ENCODE assay signal across 14 cellular contexts in the genomic region with DNA sequence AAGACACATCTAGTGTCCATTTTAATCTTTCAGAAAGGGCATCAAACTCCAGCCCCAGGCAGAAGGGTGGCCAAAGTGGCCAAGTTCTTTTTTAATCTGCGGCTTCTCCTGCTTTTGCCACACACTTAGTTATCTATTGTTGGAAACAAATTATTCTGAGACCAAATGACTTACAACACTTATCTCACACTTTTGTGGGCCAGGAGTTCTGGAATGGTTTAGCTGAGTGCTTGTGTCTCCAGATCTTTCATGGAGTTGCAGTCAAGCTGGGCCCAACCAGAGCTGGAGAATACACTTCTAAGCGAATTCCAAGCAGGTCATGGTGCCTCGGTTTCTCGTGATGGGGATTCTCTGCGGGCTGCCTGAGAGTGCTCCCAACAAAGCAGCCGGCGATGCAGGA. TPM values are rescaled to one million over a fixed set of nuclear protein-coding genes. Genes with fewer than 3 reads are reported as not detected.
DNase-seq lines count a peak whose midpoint lies in the region; ATAC-seq and TF ChIP-seq lines count a peak whose summit lies in the region.
"Had no signal": no experiment of that assay in that cellular context is flagged by ENCODE, and none has a peak within 500 bp of the region (broad histone marks: within the 10 kb centered on the region; RNA-seq: fewer than 3 reads in every experiment).

No MANE protein-coding gene starts in this region.

- POLR2A ChIA-PET in activated CD4-positive, alpha-beta memory T cell treated with anti-CD3 and anti-CD28 coated beads, Interleukin-2, amount 10 ng/mL, durations not matched to agents 7 days and 5 days (lab: Charles Lee) = interaction anchor here (1.4 to 4.7 kb wide), 2 partner anchors 8 to 26 kb away, joined by 3 to 77 read pairs; no protein-coding TSS in a partner anchor

- H3K27ac ChIP-seq in heart right ventricle = peak overlapping the region in 7 of 10 donors; percentile 0 to 73 (median 31)
- H3K27ac ChIP-seq: neural progenitor cell had no signal

- ATAC-seq in heart right ventricle (peak in 5 of 8 donors; percentile 12 to 53 (median 34)), HG03196 (IDR thresholded peaks at IDR 0.05; ENCODE audit: unreplicated experiment) (no peak)
- no peak for ATAC-seq in stimulated activated effector memory CD8-positive, alpha-beta T cell treated with anti-CD3 and anti-CD28 coated beads, Interleukin-12 subunit alpha, Interleukin-12 subunit beta, amount 100 ng/mL, for 72 hours

- H3K27me3 ChIP-seq in heart right ventricle = no peaks in the 10 kb centered on the region
- H3K27me3 ChIP-seq: neural progenitor cell, Peyer's patch had no signal

- H3K27ac Mint-ChIP-seq in activated naive CD4-positive, alpha-beta T cell treated with anti-CD3 and anti-CD28 coated beads, Interleukin-2, amount 10 ng/mL, durations not matched to agents 7 days and 5 days = peak overlapping the region; percentile 99
- H3K27ac Mint-ChIP-seq in activated CD4-positive, alpha-beta memory T cell treated with anti-CD3 and anti-CD28 coated beads, Interleukin-2, amount 10 ng/mL, durations not matched to agents 7 days and 5 days = peak overlapping the region; percentile 91
- peak overlapping the region; percentile 93 for H3K27ac Mint-ChIP-seq in stimulated activated effector memory CD8-positive, alpha-beta T cell treated with anti-CD3 and anti-CD28 coated beads, Interleukin-12 subunit alpha, Interleukin-12 subunit beta, amount 100 ng/mL, for 72 hours
- H3K27ac Mint-ChIP-seq: neural progenitor cell had no signal

- H3K4me1 ChIP-seq in heart right ventricle = peaks cover 0 to 61% (median 21%) of the 10 kb centered on the region in 9 donors

- peaks cover 0 to 4% (median 0%) of the 10 kb centered on the region in 9 donors for H3K36me3 ChIP-seq in heart right ventricle
- H3K36me3 ChIP-seq: neural progenitor cell, Peyer's patch had no signal

- peak overlapping the region; percentile 94 for H3K4me3 Mint-ChIP-seq in activated naive CD4-positive, alpha-beta T cell treated with anti-CD3 and anti-CD28 coated beads, Interleukin-2, amount 10 ng/mL, durations not matched to agents 7 days and 5 days
- H3K4me3 Mint-ChIP-seq in activated CD4-positive, alpha-beta memory T cell treated with anti-CD3 and anti-CD28 coated beads, Interleukin-2, amount 10 ng/mL, durations not matched to agents 7 days and 5 days = peak overlapping the region; percentile 61
- peak overlapping the region; percentile 64 for H3K4me3 Mint-ChIP-seq in stimulated activated effector memory CD8-positive, alpha-beta T cell treated with anti-CD3 and anti-CD28 coated beads, Interleukin-12 subunit alpha, Interleukin-12 subunit beta, amount 100 ng/mL, for 72 hours
- H3K4me3 Mint-ChIP-seq: neural progenitor cell had no signal

- TF ChIP-seq CTCF in heart right ventricle (IDR thresholded peaks at IDR 0.05) = no peak

- no peak overlapping the region for H3K4me3 ChIP-seq in heart right ventricle
- H3K4me3 ChIP-seq: neural progenitor cell had no signal

- CTCF ChIA-PET in activated naive CD4-positive, alpha-beta T cell treated with anti-CD3 and anti-CD28 coated beads, Interleukin-2, amount 10 ng/mL, durations not matched to agents 7 days and 5 days (lab: Charles Lee) = interaction anchor here (0.5 to 8.9 kb wide), 3 partner anchors 8 to 123 kb away, joined by 3 to 143 read pairs (median 10); no protein-coding TSS in a partner anchor
- CTCF ChIA-PET in activated CD4-positive, alpha-beta memory T cell treated with anti-CD3 and anti-CD28 coated beads, Interleukin-2, amount 10 ng/mL, durations not matched to agents 7 days and 5 days (lab: Charles Lee) = interaction anchor here (0.8 to 8.7 kb wide), 5 partner anchors 10 to 83 kb away, joined by 3 to 114 read pairs (median 5); no protein-coding TSS in a partner anchor

- H3K27me3 Mint-ChIP-seq in activated naive CD4-positive, alpha-beta T cell treated with anti-CD3 and anti-CD28 coated beads, Interleukin-2, amount 10 ng/mL, durations not matched to agents 7 days and 5 days = no peaks in the 10 kb centered on the region
- H3K27me3 Mint-ChIP-seq in activated CD4-positive, alpha-beta memory T cell treated with anti-CD3 and anti-CD28 coated beads, Interleukin-2, amount 10 ng/mL, durations not matched to agents 7 days and 5 days = no peaks in the 10 kb centered on the region

- H3K9me3 Mint-ChIP-seq in activated naive CD4-positive, alpha-beta T cell treated with anti-CD3 and anti-CD28 coated beads, Interleukin-2, amount 10 ng/mL, durations not matched to agents 7 days and 5 days = no peaks in the 10 kb centered on the region
- H3K9me3 Mint-ChIP-seq in activated CD4-positive, alpha-beta memory T cell treated with anti-CD3 and anti-CD28 coated beads, Interleukin-2, amount 10 ng/mL, durations not matched to agents 7 days and 5 days = no peaks in the 10 kb centered on the region
- H3K9me3 Mint-ChIP-seq in stimulated activated effector memory CD8-positive, alpha-beta T cell treated with anti-CD3 and anti-CD28 coated beads, Interleukin-12 subunit alpha, Interleukin-12 subunit beta, amount 100 ng/mL, for 72 hours = no peaks in the 10 kb centered on the region
- H3K9me3 Mint-ChIP-seq: neural progenitor cell had no signal

- H3K9me3 ChIP-seq in heart right ventricle = no peaks in the 10 kb centered on the region
- H3K9me3 ChIP-seq: Peyer's patch had no signal

- 69 to 81% methylated on average over 7 of the region's 7 CpGs for WGBS in heart right ventricle, 2 donors

- no peak for DNase-seq in activated naive CD4-positive, alpha-beta T cell treated with anti-CD3 and anti-CD28 coated beads, Interleukin-2, amount 10 ng/mL, durations not matched to agents 7 days and 5 days
- DNase-seq in activated naive CD4-positive, alpha-beta T cell (lab: John Stamatoyannopoulos, UW) = no peak
- DNase-seq in activated CD4-positive, alpha-beta memory T cell treated with anti-CD3 and anti-CD28 coated beads, Interleukin-2, amount 10 ng/mL, durations not matched to agents 7 days and 5 days = no peak
- DNase-seq in heart right ventricle (no peak), mesenteric fat pad (ENCODE audit: low spot score) (no peak), erythroblast (lab: John Stamatoyannopoulos, UW) (no peak)
- no peak for DNase-seq in stimulated activated effector memory CD8-positive, alpha-beta T cell treated with anti-CD3 and anti-CD28 coated beads, Interleukin-12 subunit alpha, Interleukin-12 subunit beta, amount 100 ng/mL, for 72 hours (ENCODE audit: low spot score in 2 of 2)
- DNase-seq: DMS 273 treated with DMSO at 0.1 percent for 48 hours, Karpas-422, retina had no signal

- peaks cover 62% of the 10 kb centered on the region for H3K36me3 Mint-ChIP-seq in activated naive CD4-positive, alpha-beta T cell treated with anti-CD3 and anti-CD28 coated beads, Interleukin-2, amount 10 ng/mL, durations not matched to agents 7 days and 5 days
- H3K36me3 Mint-ChIP-seq in activated CD4-positive, alpha-beta memory T cell treated with anti-CD3 and anti-CD28 coated beads, Interleukin-2, amount 10 ng/mL, durations not matched to agents 7 days and 5 days (ENCODE audit: low read depth) = peaks cover 27% of the 10 kb centered on the region
- H3K36me3 Mint-ChIP-seq in stimulated activated effector memory CD8-positive, alpha-beta T cell treated with anti-CD3 and anti-CD28 coated beads, Interleukin-12 subunit alpha, Interleukin-12 subunit beta, amount 100 ng/mL, for 72 hours = peaks cover 33% of the 10 kb centered on the region
- H3K36me3 Mint-ChIP-seq: neural progenitor cell had no signal

- no peak for TF ChIP-seq POLR2A in erythroblast (IDR thresholded peaks at IDR 0.05; ENCODE audit: low read length)

- intact Hi-C loops in heart right ventricle (cut with DNase I) = loop anchor here in 3 of 10 donors (1.0 to 10.0 kb wide), 3 partner anchors 12 to 147 kb away; no protein-coding TSS in a partner anchor

- peaks cover 80% of the 10 kb centered on the region for H3K4me1 Mint-ChIP-seq in activated naive CD4-positive, alpha-beta T cell treated with anti-CD3 and anti-CD28 coated beads, Interleukin-2, amount 10 ng/mL, durations not matched to agents 7 days and 5 days
- peaks cover 83% of the 10 kb centered on the region for H3K4me1 Mint-ChIP-seq in activated CD4-positive, alpha-beta memory T cell treated with anti-CD3 and anti-CD28 coated beads, Interleukin-2, amount 10 ng/mL, durations not matched to agents 7 days and 5 days
- peaks cover 65% of the 10 kb centered on the region for H3K4me1 Mint-ChIP-seq in stimulated activated effector memory CD8-positive, alpha-beta T cell treated with anti-CD3 and anti-CD28 coated beads, Interleukin-12 subunit alpha, Interleukin-12 subunit beta, amount 100 ng/mL, for 72 hours

RNA-seq across cellular contexts. Expression of a gene that starts 4.0 kb away (rescaled TPM):
- 10 to 100 TPM; 15.2 to 18.5 TPM for total RNA-seq in activated CD4-positive, alpha-beta memory T cell treated with anti-CD3 and anti-CD28 coated beads, Interleukin-2, amount 10 ng/mL, durations not matched to agents 7 days and 5 days
- total RNA-seq in heart right ventricle (1 to 10 TPM in 4 of 10 donors, under 1 TPM in 5, not detected in 1; 0.37 to 2.9 (median 0.85) TPM), mesenteric fat pad (1.6 TPM)
- under 1 TPM; 0.33 to 0.88 TPM for polyA plus RNA-seq in heart right ventricle
- total RNA-seq: H1 had no signal
- polyA plus RNA-seq: H1 had no signal

Comparison
In these comparisons a context has a peak if more than half of its experiments do, and no peak if none do; other contexts are left out.
1. ATAC-seq: peak in heart right ventricle (5 of 8); none in stimulated activated effector memory CD8-positive, alpha-beta T cell treated with anti-CD3 and anti-CD28 coated beads, Interleukin-12 subunit alpha, Interleukin-12 subunit beta, amount 100 ng/mL, for 72 hours (single experiment) and HG03196 (single experiment).
2. Peak in every context shown above with its lines, with median percentiles within 50 percentile points of each other: H3K27ac Mint-ChIP-seq and H3K4me3 Mint-ChIP-seq.